In genomic region chr14:103675957-103676356, GRCh38 we compare ENCODE assay signal across 25 cellular contexts. TPM values are rescaled to one million over a fixed set of nuclear protein-coding genes. Genes with fewer than 3 reads are reported as not detected.
DNase-seq lines count a peak whose midpoint lies in the region; ATAC-seq, FAIRE-seq and TF ChIP-seq lines count a peak whose summit lies in the region.
"Had no signal": no experiment of that assay in that cellular context is flagged by ENCODE, and none has a peak within 500 bp of the region (broad histone marks: within the 10 kb centered on the region; RNA-seq: fewer than 3 reads in every experiment).

No MANE protein-coding gene starts in this region.

- no peak overlapping the region for H3K4me2 ChIP-seq in HepG2 (ENCODE audit: low read depth, low read length)
- H3K4me2 ChIP-seq: A549; BLaER1 treated with 17β-estradiol and CSF1 and Interleukin-3, amounts not matched to agents 10 nM and 100 nM had no signal

- in situ Hi-C loops in HepG2 (cut with HindIII; ENCODE audit: extremely low pct_ligation_motif_present, low pct_unique_long_range_greater_than_20kb): loop anchor here (5.0 kb wide), 1 partner anchor 64 kb away; no protein-coding TSS in a partner anchor

- H3K36me3 Mint-ChIP-seq in nephron progenitor cell (ENCODE audit: low read depth): peaks cover 67% of the 10 kb centered on the region

- no peaks in the 10 kb centered on the region for H3K9me3 Mint-ChIP-seq in nephron progenitor cell
- H3K9me3 Mint-ChIP-seq: CD4-positive, alpha-beta T cell; CD8-positive, alpha-beta T cell had no signal

- no peak for DNase-seq in cardiac muscle cell (ENCODE audit: low read depth in 1 of 2, low spot score in 1 of 2)
- DNase-seq in left ventricle myocardium superior: no peak
- no peak for DNase-seq in HepG2 (ENCODE audit: low spot score)
- no peak for DNase-seq in upper lobe of right lung
- DNase-seq in nephron progenitor cell: no peak
- DNase-seq in SW480 (ENCODE audit: low spot score): no peak
- no peak for DNase-seq in DMS53 treated with DMSO at 0.1 percent for 48 hours (lab: John Stamatoyannopoulos, UW; ENCODE audit: unreplicated experiment)
- DNase-seq: AML-193; Caco-2; Calu3; CD4-positive, alpha-beta T cell; CD8-positive, alpha-beta T cell; DMS79; DND-41; EL; GDM1 had no signal

- H3K36me3 ChIP-seq in cardiac muscle cell: peaks cover 58% of the 10 kb centered on the region
- peaks cover 27 to 84% of the 10 kb centered on the region in 2 experiments for H3K36me3 ChIP-seq in HepG2 (replicated peaks in 1 of 2; ENCODE audit: control insufficient read depth in 1 of 2, insufficient read depth in 2 of 2, low read length in 2 of 2)
- H3K36me3 ChIP-seq in upper lobe of right lung: peaks cover 100% of the 10 kb centered on the region

- TF ChIP-seq CTCF in cardiac muscle cell (IDR thresholded peaks at IDR 0.05; ENCODE audit: low read depth, low read length): no peak
- no peak for TF ChIP-seq CTCF in HepG2 (CRISPR knock-in tag; IDR thresholded peaks at IDR 0.05)
- no peak for TF ChIP-seq CTCF in upper lobe of right lung (IDR thresholded peaks at IDR 0.05)
- no peak for TF ChIP-seq CTCF in nephron progenitor cell (IDR thresholded peaks at IDR 0.05)

- H4K20me1 ChIP-seq in HepG2 (ENCODE audit: insufficient read depth, low read length): no peaks in the 10 kb centered on the region

- intact Hi-C loops in left ventricle myocardium superior (cut with micrococcal nuclease) (loop anchor here (10.0 kb wide), 1 partner anchor 101 kb away; no protein-coding TSS in a partner anchor), HepG2 (cut with micrococcal nuclease; ENCODE audit: unreplicated experiment) (loop anchor here (5.0 kb wide), 1 partner anchor 104 kb away; no protein-coding TSS in a partner anchor), upper lobe of right lung (cut with DNase I) (no loop called here)

- over 99% methylated on average over 8 of the region's 8 CpGs for WGBS in HepG2 (ENCODE audit: low lambda C conversion rate)

- no peak for TF ChIP-seq RAD21 in HepG2 (CRISPR knock-in tag; IDR thresholded peaks at IDR 0.05)

- no peaks in the 10 kb centered on the region for H3K27me3 Mint-ChIP-seq in nephron progenitor cell (ENCODE audit: low read depth, poor library complexity)
- H3K27me3 Mint-ChIP-seq: B cell; CD4-positive, alpha-beta T cell had no signal

- TF ChIP-seq POLR2A in HepG2 (IDR thresholded peaks at IDR 0.05; ENCODE audit: insufficient read depth in 1 of 2, low read depth in 2 of 2, low read length in 2 of 2): no peak

- H3K27ac Mint-ChIP-seq in nephron progenitor cell: no peak overlapping the region
- H3K27ac Mint-ChIP-seq: B cell; CD4-positive, alpha-beta T cell; CD8-positive, alpha-beta T cell had no signal

- H3K4me1 Mint-ChIP-seq in nephron progenitor cell: peaks cover 11% of the 10 kb centered on the region

- H3K4me3 Mint-ChIP-seq in nephron progenitor cell: no peak overlapping the region
- H3K4me3 Mint-ChIP-seq: B cell; CD4-positive, alpha-beta T cell; CD8-positive, alpha-beta T cell had no signal

- H3K9me3 ChIP-seq in cardiac muscle cell (ENCODE audit: low read depth): no peaks in the 10 kb centered on the region
- H3K9me3 ChIP-seq in HepG2 (ENCODE audit: low read length): no peaks in the 10 kb centered on the region
- H3K9me3 ChIP-seq in upper lobe of right lung: no peaks in the 10 kb centered on the region
- H3K9me3 ChIP-seq: A549; BLaER1 treated with 17β-estradiol and CSF1 and Interleukin-3, amounts not matched to agents 10 nM and 100 nM; Caco-2 had no signal

- FAIRE-seq in HepG2 (lab: Jason Lieb, UNC): no peak
- FAIRE-seq: A549, D721Med, GM12878, GM12892, GM18507 had no signal

- no peak overlapping the region for H3K9ac ChIP-seq in HepG2 (ENCODE audit: insufficient read depth, low read depth, low read length)
- H3K9ac ChIP-seq: BLaER1 treated with 17β-estradiol and CSF1 and Interleukin-3, amounts not matched to agents 10 nM and 100 nM had no signal

- no peaks in the 10 kb centered on the region for H3K79me2 ChIP-seq in HepG2 (ENCODE audit: insufficient read depth, low read length)

- H2AFZ ChIP-seq in HepG2 (ENCODE audit: low read length): no peak overlapping the region

- H3K4me1 ChIP-seq in cardiac muscle cell (ENCODE audit: low read depth): peaks cover 17% of the 10 kb centered on the region
- H3K4me1 ChIP-seq in HepG2 (ENCODE audit: insufficient read depth, low read length): no peaks in the 10 kb centered on the region
- peaks cover 10% of the 10 kb centered on the region for H3K4me1 ChIP-seq in upper lobe of right lung
- H3K4me1 ChIP-seq: A549, Caco-2 had no signal

- CTCF ChIA-PET in HepG2 (lab: Yijun Ruan, JAX; ENCODE audit: low intra/inter-chr PET ratio, low total read pairs): no interaction called here

- no TSS peak for BruUV-seq in HepG2 (replicated peaks; lab: Mats Ljungman, UMichigan)

- TF ChIP-seq EP300 in HepG2 (IDR thresholded peaks at IDR 0.05; ENCODE audit: low read depth in 2 of 2, low read length in 2 of 2) (no peak), HepG2 (CRISPR knock-in tag; IDR thresholded peaks at IDR 0.05; ENCODE audit: borderline replicate concordance) (no peak)

- ATAC-seq in left ventricle myocardium superior (no peak), HepG2 (no peak), upper lobe of right lung (peak; percentile 9)
- ATAC-seq: A549; CD8-positive, alpha-beta T cell; GM12878 had no signal

- H3K4me3 ChIP-seq in cardiac muscle cell (no peak overlapping the region), HepG2 (replicated peaks in 1 of 3; ENCODE audit: insufficient read depth in 1 of 3, low read depth in 2 of 3, low read length in 3 of 3) (no peak overlapping the region), upper lobe of right lung (no peak overlapping the region)
- H3K4me3 ChIP-seq: A549; BLaER1 treated with 17β-estradiol and CSF1 and Interleukin-3, amounts not matched to agents 10 nM and 100 nM; GM12878 had no signal

- POLR2A ChIA-PET in HepG2 (lab: Yijun Ruan, JAX): no interaction called here

- H3K27ac ChIP-seq in cardiac muscle cell: peak overlapping the region; percentile 74
- no peak overlapping the region for H3K27ac ChIP-seq in HepG2 (ENCODE audit: extremely low read length, insufficient read depth, low read length)
- H3K27ac ChIP-seq in upper lobe of right lung: no peak overlapping the region
- H3K27ac ChIP-seq: 22Rv1; A549; BLaER1 treated with 17β-estradiol and CSF1 and Interleukin-3, amounts not matched to agents 10 nM and 100 nM; C4-2B had no signal

- H3K27me3 ChIP-seq in cardiac muscle cell: no peaks in the 10 kb centered on the region
- no peaks in the 10 kb centered on the region for H3K27me3 ChIP-seq in HepG2 (ENCODE audit: control insufficient read depth in 1 of 2, insufficient read depth in 2 of 2, low read length in 2 of 2)
- H3K27me3 ChIP-seq in upper lobe of right lung: no peaks in the 10 kb centered on the region
- H3K27me3 ChIP-seq: BLaER1 treated with 17β-estradiol and CSF1 and Interleukin-3, amounts not matched to agents 10 nM and 100 nM had no signal

RNA-seq across cellular contexts. Expression of gene XRCC3, which starts 39.3 kb away (rescaled TPM):
- 19.1 and 27.5 TPM in 2 replicates for total RNA-seq in cardiac muscle cell
- 12.1 and 15.8 TPM in 2 replicates for polyA plus RNA-seq in cardiac muscle cell
- total RNA-seq in left ventricle myocardium superior: 2.7 TPM
- total RNA-seq in HepG2 (2016; rRNA removed; fragmentation: Illumina TruSeq; extraction: Trizol): 22.7 and 25.8 TPM in 2 replicates
- total RNA-seq in HepG2 (2016; cell fraction: cytosol; rRNA removed; fragmentation: Illumina TruSeq; extraction: Trizol; ENCODE audit: low read depth): 7.5 and 8.6 TPM in 2 replicates
- total RNA-seq in HepG2 (2016; cell fraction: insoluble cytoplasmic fraction; rRNA removed; fragmentation: Illumina TruSeq; extraction: Trizol): 22.7 and 28.8 TPM in 2 replicates
- 19.2 and 25.6 TPM in 2 replicates for total RNA-seq in HepG2 (2016; cell fraction: membrane; rRNA removed; fragmentation: Illumina TruSeq; extraction: Trizol)
- 16.7 and 17.3 TPM in 2 replicates for total RNA-seq in HepG2 (2016; cell fraction: nucleus; rRNA removed; fragmentation: Illumina TruSeq; extraction: Trizol)
- 5.4 and 5.8 TPM in 2 replicates for polyA plus RNA-seq in HepG2 (2011; rRNA removed)
- polyA plus RNA-seq in HepG2 (2011; cell fraction: cytosol; rRNA removed): 4.3 and 7.4 TPM in 2 replicates
- polyA plus RNA-seq in HepG2 (2011; cell fraction: nucleus; rRNA removed): 12.7 and 15.0 TPM in 2 replicates
- 6.2 and 8.5 TPM in 2 replicates for polyA plus RNA-seq in HepG2 (2012)
- polyA plus RNA-seq in HepG2 (2016; cell fraction: cytosol; fragmentation: Illumina TruSeq; extraction: Trizol; ENCODE audit: low read depth): 5.5 and 6.6 TPM in 2 replicates
- 14.6 and 16.7 TPM in 2 replicates for polyA plus RNA-seq in HepG2 (2016; cell fraction: insoluble cytoplasmic fraction; fragmentation: Illumina TruSeq; extraction: Trizol; ENCODE audit: low read depth)
- 13.9 and 14.8 TPM in 2 replicates for polyA plus RNA-seq in HepG2 (2016; cell fraction: membrane; fragmentation: Illumina TruSeq; extraction: Trizol; ENCODE audit: low read depth)
- 39.8 and 43.1 TPM in 2 replicates for polyA plus RNA-seq in HepG2 (2016; cell fraction: nucleus; fragmentation: Illumina TruSeq; extraction: Trizol; ENCODE audit: insufficient read depth, low read depth)
- polyA minus RNA-seq in HepG2 (2011; rRNA and poly(A)+ RNA removed; ENCODE audit: low replicate concordance): 11.1 and 22.9 TPM in 2 replicates
- polyA minus RNA-seq in HepG2 (2011; cell fraction: cytosol; rRNA and poly(A)+ RNA removed): 4.7 and 5.6 TPM in 2 replicates
- 5.5 and 7.3 TPM in 2 replicates for polyA minus RNA-seq in HepG2 (2011; cell fraction: nucleus; rRNA and poly(A)+ RNA removed)
- total RNA-seq in upper lobe of right lung: 5.6 TPM

RNA-seq across cellular contexts. Expression of gene ZFYVE21, which starts 39.7 kb away (rescaled TPM):
- 118 and 135 TPM in 2 replicates for total RNA-seq in cardiac muscle cell
- polyA plus RNA-seq in cardiac muscle cell: 120 and 127 TPM in 2 replicates
- total RNA-seq in left ventricle myocardium superior: 53.1 TPM
- total RNA-seq in HepG2 (2016; rRNA removed; fragmentation: Illumina TruSeq; extraction: Trizol): 34.3 and 35.1 TPM in 2 replicates
- 12.0 and 12.6 TPM in 2 replicates for total RNA-seq in HepG2 (2016; cell fraction: cytosol; rRNA removed; fragmentation: Illumina TruSeq; extraction: Trizol; ENCODE audit: low read depth)
- 36.2 and 37.2 TPM in 2 replicates for total RNA-seq in HepG2 (2016; cell fraction: insoluble cytoplasmic fraction; rRNA removed; fragmentation: Illumina TruSeq; extraction: Trizol)
- total RNA-seq in HepG2 (2016; cell fraction: membrane; rRNA removed; fragmentation: Illumina TruSeq; extraction: Trizol): 23.9 and 24.1 TPM in 2 replicates
- 25.9 TPM in 2 replicates for total RNA-seq in HepG2 (2016; cell fraction: nucleus; rRNA removed; fragmentation: Illumina TruSeq; extraction: Trizol)
- polyA plus RNA-seq in HepG2 (2011; rRNA removed): 34.4 and 36.2 TPM in 2 replicates
- 33.8 and 35.9 TPM in 2 replicates for polyA plus RNA-seq in HepG2 (2011; cell fraction: cytosol; rRNA removed)
- 57.7 and 67.1 TPM in 2 replicates for polyA plus RNA-seq in HepG2 (2011; cell fraction: nucleus; rRNA removed)
- 18.5 and 20.2 TPM in 2 replicates for polyA plus RNA-seq in HepG2 (2012)
- polyA plus RNA-seq in HepG2 (2016; cell fraction: cytosol; fragmentation: Illumina TruSeq; extraction: Trizol; ENCODE audit: low read depth): 9.6 and 11.9 TPM in 2 replicates
- 38.6 and 42.4 TPM in 2 replicates for polyA plus RNA-seq in HepG2 (2016; cell fraction: insoluble cytoplasmic fraction; fragmentation: Illumina TruSeq; extraction: Trizol; ENCODE audit: low read depth)
- 20.7 and 23.8 TPM in 2 replicates for polyA plus RNA-seq in HepG2 (2016; cell fraction: membrane; fragmentation: Illumina TruSeq; extraction: Trizol; ENCODE audit: low read depth)
- polyA plus RNA-seq in HepG2 (2016; cell fraction: nucleus; fragmentation: Illumina TruSeq; extraction: Trizol; ENCODE audit: insufficient read depth, low read depth): 55.9 and 58.6 TPM in 2 replicates
- 32.6 and 37.6 TPM in 2 replicates for polyA minus RNA-seq in HepG2 (2011; rRNA and poly(A)+ RNA removed; ENCODE audit: low replicate concordance)
- polyA minus RNA-seq in HepG2 (2011; cell fraction: cytosol; rRNA and poly(A)+ RNA removed): 12.3 and 14.1 TPM in 2 replicates
- polyA minus RNA-seq in HepG2 (2011; cell fraction: nucleus; rRNA and poly(A)+ RNA removed): 23.7 and 24.3 TPM in 2 replicates
- total RNA-seq in upper lobe of right lung: 61.3 TPM

RNA-seq across cellular contexts. Expression of gene KLC1, which starts 46.9 kb away (rescaled TPM):
- total RNA-seq in cardiac muscle cell (252 and 365 TPM in 2 replicates), left ventricle myocardium superior (146 TPM), HepG2 (2016; rRNA removed; fragmentation: Illumina TruSeq; extraction: Trizol) (57.8 and 63.5 TPM in 2 replicates), upper lobe of right lung (172 TPM)
- polyA plus RNA-seq in cardiac muscle cell (167 and 190 TPM in 2 replicates), HepG2 (2011; rRNA removed) (53.2 and 61.0 TPM in 2 replicates)
- 7.9 TPM in 2 replicates for total RNA-seq in HepG2 (2016; cell fraction: cytosol; rRNA removed; fragmentation: Illumina TruSeq; extraction: Trizol; ENCODE audit: low read depth)
- 54.6 and 66.2 TPM in 2 replicates for total RNA-seq in HepG2 (2016; cell fraction: insoluble cytoplasmic fraction; rRNA removed; fragmentation: Illumina TruSeq; extraction: Trizol)
- 16.0 and 16.3 TPM in 2 replicates for total RNA-seq in HepG2 (2016; cell fraction: membrane; rRNA removed; fragmentation: Illumina TruSeq; extraction: Trizol)
- 62.3 and 79.9 TPM in 2 replicates for total RNA-seq in HepG2 (2016; cell fraction: nucleus; rRNA removed; fragmentation: Illumina TruSeq; extraction: Trizol)
- 58.4 and 64.7 TPM in 2 replicates for polyA plus RNA-seq in HepG2 (2011; cell fraction: cytosol; rRNA removed)
- polyA plus RNA-seq in HepG2 (2011; cell fraction: nucleus; rRNA removed): 171 and 186 TPM in 2 replicates
- polyA plus RNA-seq in HepG2 (2012): 40.1 and 53.2 TPM in 2 replicates
- 3.0 and 3.1 TPM in 2 replicates for polyA plus RNA-seq in HepG2 (2016; cell fraction: cytosol; fragmentation: Illumina TruSeq; extraction: Trizol; ENCODE audit: low read depth)
- polyA plus RNA-seq in HepG2 (2016; cell fraction: insoluble cytoplasmic fraction; fragmentation: Illumina TruSeq; extraction: Trizol; ENCODE audit: low read depth): 50.1 and 51.1 TPM in 2 replicates
- polyA plus RNA-seq in HepG2 (2016; cell fraction: membrane; fragmentation: Illumina TruSeq; extraction: Trizol; ENCODE audit: low read depth): 7.4 and 9.4 TPM in 2 replicates
- polyA plus RNA-seq in HepG2 (2016; cell fraction: nucleus; fragmentation: Illumina TruSeq; extraction: Trizol; ENCODE audit: insufficient read depth, low read depth): 92.4 and 93.3 TPM in 2 replicates
- 45.0 and 49.1 TPM in 2 replicates for polyA minus RNA-seq in HepG2 (2011; rRNA and poly(A)+ RNA removed; ENCODE audit: low replicate concordance)
- polyA minus RNA-seq in HepG2 (2011; cell fraction: cytosol; rRNA and poly(A)+ RNA removed): 30.6 and 37.7 TPM in 2 replicates
- 152 and 165 TPM in 2 replicates for polyA minus RNA-seq in HepG2 (2011; cell fraction: nucleus; rRNA and poly(A)+ RNA removed)
